13 cellular contexts compared by ENCODE assay signal in the genomic region with DNA sequence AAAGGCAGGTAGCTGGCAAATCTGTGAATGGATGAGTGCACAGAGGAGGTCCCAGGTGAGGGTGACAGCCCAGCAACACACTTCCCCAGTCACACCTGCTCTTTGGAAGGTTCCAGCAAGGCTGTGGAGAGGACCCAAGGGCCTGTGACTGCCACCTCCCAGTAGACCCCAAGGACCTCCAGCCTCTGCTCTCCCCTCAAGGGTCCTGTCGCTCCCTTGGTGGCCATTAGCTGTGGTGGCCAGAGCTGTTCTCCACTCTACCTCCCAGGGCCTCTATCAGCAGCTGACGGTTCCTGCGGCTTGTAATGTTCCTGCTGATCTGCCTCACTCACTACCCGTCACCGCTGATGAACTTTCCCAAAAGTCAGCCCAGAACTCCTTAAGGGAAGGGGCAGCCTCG.
DNase-seq lines count a peak whose midpoint lies in the region; TF ChIP-seq lines count a peak whose summit lies in the region.
"Had no signal": no experiment of that assay in that cellular context is flagged by ENCODE, and none has a peak within 500 bp of the region (broad histone marks: within the 10 kb centered on the region; RNA-seq: fewer than 3 reads in every experiment).

No MANE protein-coding gene starts in this region.

- peaks cover 44% of the 10 kb centered on the region for H3F3A ChIP-seq in DOHH2 (ENCODE audit: control insufficient read depth, insufficient read depth)

- DNase-seq in Karpas-422 (no peak), mammary epithelial cell (no peak), spleen (no peak), SKM-1 (lab: John Stamatoyannopoulos, UW; ENCODE audit: unreplicated experiment) (no peak), D341Med (ENCODE audit: low spot score) (no peak), NCI-H2196 treated with DMSO at 0.1 percent for 48 hours (lab: John Stamatoyannopoulos, UW; ENCODE audit: unreplicated experiment) (no peak)
- DNase-seq: activated gamma-delta T cell, AML-193, dermis blood vessel endothelial cell, heart left ventricle, NCI-H2081 treated with DMSO at 0.1 percent for 48 hours, NCI-H526 treated with DMSO at 0.1 percent for 48 hours had no signal

- peaks cover 26% of the 10 kb centered on the region for H3K79me2 ChIP-seq in DOHH2 (ENCODE audit: control insufficient read depth, low read length)
- no peaks in the 10 kb centered on the region for H3K79me2 ChIP-seq in Karpas-422 (ENCODE audit: low read length)
- H3K79me2 ChIP-seq in mammary epithelial cell (ENCODE audit: insufficient read depth, low read length), result no peaks in the 10 kb centered on the region

- no peak for TF ChIP-seq CTCF in DOHH2 (IDR thresholded peaks at IDR 0.05; ENCODE audit: low read depth, low read length, poor library complexity, severe bottlenecking)
- TF ChIP-seq CTCF in mammary epithelial cell (conservative IDR thresholded peaks at IDR 0.05 in 1 of 2, IDR thresholded peaks at IDR 0.05 in 1 of 2; ENCODE audit: extremely low read depth in 1 of 2, insufficient read depth in 1 of 2, low read depth in 1 of 2, low read length in 2 of 2), result no peak
- no peak for TF ChIP-seq CTCF in spleen (IDR thresholded peaks at IDR 0.05 in 8 of 11, conservative IDR thresholded peaks at IDR 0.05 in 3 of 11)

- intact Hi-C loops in mammary epithelial cell (cut with micrococcal nuclease), result loop anchor here (10.0 kb wide), 3 partner anchors 368 to 768 kb away; no protein-coding TSS in a partner anchor
- intact Hi-C loops in spleen (cut with DNase I; ENCODE audit: low total_unique reads), result loop anchor here (5.0 to 10.0 kb wide), 2 partner anchors 218 to 565 kb away; no protein-coding TSS in a partner anchor

- WGBS in mammary epithelial cell (ENCODE audit: low coverage, missing lambda C conversion rate), result 100% methylated on average over 6 of the region's 6 CpGs
- 91 to 96% (median 95%) methylated on average over 5 to 6 of the region's 6 CpGs for WGBS in spleen, 5 donors

- no peaks in the 10 kb centered on the region for H3K27me3 ChIP-seq in DOHH2 (ENCODE audit: control insufficient read depth, low read length)
- H3K27me3 ChIP-seq in Karpas-422 (ENCODE audit: low read length), result no peaks in the 10 kb centered on the region
- H3K27me3 ChIP-seq in mammary epithelial cell (ENCODE audit: insufficient read depth, low read length), result no peaks in the 10 kb centered on the region
- no peaks in the 10 kb centered on the region for H3K27me3 ChIP-seq in spleen (replicated peaks in 1 of 7)
- H3K27me3 ChIP-seq: heart left ventricle had no signal

- in situ Hi-C loops in mammary epithelial cell (cut with MboI; ENCODE audit: low sequenced_read_pairs in 2 of 2), result loop anchor here in 1 of 2 donors (10.0 to 25.0 kb wide), 2 partner anchors 218 to 555 kb away; a partner anchor contains a TSS

- H3K9ac ChIP-seq in Karpas-422 (ENCODE audit: low read length) (no peak overlapping the region), mammary epithelial cell (ENCODE audit: insufficient read depth, low read length) (peak overlapping the region; percentile 51)

- H3K36me3 ChIP-seq in DOHH2 (ENCODE audit: control insufficient read depth, low read length), result peaks cover 16% of the 10 kb centered on the region
- H3K36me3 ChIP-seq in Karpas-422 (ENCODE audit: insufficient read depth, low read length), result peaks cover 4% of the 10 kb centered on the region; the same call in 1 of the 2 replicates
- H3K36me3 ChIP-seq in mammary epithelial cell (ENCODE audit: insufficient read depth, low read length), result no peaks in the 10 kb centered on the region
- H3K36me3 ChIP-seq in spleen, result peaks cover 0 to 13% (median 5%) of the 10 kb centered on the region in 6 donors

- H3K9me2 ChIP-seq in DOHH2 (replicated peaks; ENCODE audit: control insufficient read depth, low read length) (no peaks in the 10 kb centered on the region), Karpas-422 (replicated peaks; ENCODE audit: insufficient read depth, low read length) (no peaks in the 10 kb centered on the region)

- H3K4me3 ChIP-seq in DOHH2 (ENCODE audit: low read length), result no peak overlapping the region
- H3K4me3 ChIP-seq in Karpas-422 (ENCODE audit: low read length), result no peak overlapping the region
- no peak overlapping the region for H3K4me3 ChIP-seq in mammary epithelial cell (replicated peaks in 1 of 3; ENCODE audit: insufficient read depth in 1 of 3, low read depth in 2 of 3, low read length in 3 of 3)
- H3K4me3 ChIP-seq in spleen, result no peak overlapping the region

- H3K27ac ChIP-seq in DOHH2 (ENCODE audit: low read depth, low read length) (peak overlapping the region; percentile 69), Karpas-422 (ENCODE audit: low read length) (peak overlapping the region; percentile 87), mammary epithelial cell (ENCODE audit: insufficient read depth, low read depth, low read length) (peak overlapping the region; percentile 79), spleen (peak overlapping the region in 6 of 8 donors; percentile 51 to 87 (median 84))

- H3K4me1 ChIP-seq in DOHH2 (ENCODE audit: control insufficient read depth, low read length) (peaks cover 79% of the 10 kb centered on the region), Karpas-422 (ENCODE audit: low read length) (peaks cover 79% of the 10 kb centered on the region), mammary epithelial cell (ENCODE audit: insufficient read depth, low read length) (peaks cover 82% of the 10 kb centered on the region), spleen (peaks cover 30 to 82% (median 61%) of the 10 kb centered on the region in 6 donors)

- H3K9me3 ChIP-seq in DOHH2 (ENCODE audit: control insufficient read depth, insufficient read depth, low read length) (no peaks in the 10 kb centered on the region), Karpas-422 (ENCODE audit: low read length) (no peaks in the 10 kb centered on the region), mammary epithelial cell (replicated peaks; ENCODE audit: insufficient read depth, low read length) (no peaks in the 10 kb centered on the region), spleen (no peaks in the 10 kb centered on the region)
- H3K9me3 ChIP-seq: heart left ventricle had no signal

- CTCF ChIA-PET in mammary epithelial cell (lab: Charles Lee; ENCODE audit: low non-redundant PET), result no interaction called here

- TF ChIP-seq POLR2A in spleen (IDR thresholded peaks at IDR 0.05), result no peak

- no peak overlapping the region for H2AFZ ChIP-seq in Karpas-422 (ENCODE audit: low read length)
- no peak overlapping the region for H2AFZ ChIP-seq in mammary epithelial cell (ENCODE audit: low read depth, low read length)

- H4K20me1 ChIP-seq in DOHH2 (ENCODE audit: control insufficient read depth, insufficient read depth, low read depth, low read length), result no peaks in the 10 kb centered on the region
- H4K20me1 ChIP-seq in Karpas-422 (ENCODE audit: insufficient read depth, low read depth, low read length), result no peaks in the 10 kb centered on the region
- no peaks in the 10 kb centered on the region for H4K20me1 ChIP-seq in mammary epithelial cell (ENCODE audit: insufficient read depth, low read length)

- BruUV-seq in mammary epithelial cell (replicated peaks; lab: Mats Ljungman, UMichigan), result TSS peak; percentile 56

- dilution Hi-C loops in mammary epithelial cell (cut with HindIII; ENCODE audit: low sequenced_read_pairs), result no loop called here

- H3K4me2 ChIP-seq in DOHH2 (ENCODE audit: low read length) (peak overlapping the region; percentile 98), Karpas-422 (ENCODE audit: low read depth, low read length, poor library complexity, severe bottlenecking) (peak overlapping the region; percentile 83), mammary epithelial cell (ENCODE audit: insufficient read depth, low read depth, low read length) (peak overlapping the region; percentile 17)

Comparison
In these comparisons a context has a peak if more than half of its experiments do, and no peak if none do; other contexts are left out.
1. H3K4me2 ChIP-seq: peak in every context shown above with its lines; median percentile 98 in DOHH2; 83 in Karpas-422; 17 in mammary epithelial cell.